ENCODE assay signal across 8 cellular contexts in genomic region chr3:146544929-146545528, GRCh38. TPM values are rescaled to one million over a fixed set of nuclear protein-coding genes. Genes with fewer than 3 reads are reported as not detected.
A peak's percentile ranks its signal among the peaks of the same experiment; 100 is the strongest.
DNase-seq lines count a peak whose midpoint lies in the region; ATAC-seq, FAIRE-seq and TF ChIP-seq lines count a peak whose summit lies in the region.

No MANE protein-coding gene starts in this region.

- H3K36me3 ChIP-seq in SJSA1 (peaks cover 10% of the 10 kb centered on the region; the same call in 1 of the 2 replicates), small intestine (ENCODE audit: control insufficient read depth in 2 of 2, insufficient read depth in 2 of 2, low read length in 2 of 2) (no peaks in the 10 kb centered on the region)

- TF ChIP-seq CTCF in fibroblast of villous mesenchyme (IDR thresholded peaks at IDR 0.05; ENCODE audit: insufficient read depth, low read depth, low read length), result no peak

- H3K9me3 ChIP-seq in SJSA1 (replicated peaks) (no peaks in the 10 kb centered on the region), small intestine (ENCODE audit: control insufficient read depth, low read depth) (no peaks in the 10 kb centered on the region)

- H3K4me3 ChIP-seq in SJSA1 (peak overlapping the region; percentile 62), fibroblast of villous mesenchyme (ENCODE audit: low read depth, low read length) (peak overlapping the region; percentile 89), small intestine (ENCODE audit: low read depth in 1 of 2, low read length in 2 of 2) (peak overlapping the region; percentile 66 to 86)

- H3K27ac ChIP-seq in SJSA1 (peak overlapping the region; percentile 86), small intestine (ENCODE audit: low read depth in 1 of 2, low read length in 1 of 2) (peak overlapping the region; percentile 87 to 99)

- DNase-seq in SJSA1 (ENCODE audit: low read depth in 1 of 2, low spot score in 2 of 2), result no peak
- DNase-seq in fibroblast of villous mesenchyme (ENCODE audit: low read depth), result no peak
- DNase-seq in small intestine, result no peak
- DNase-seq in DMS79 (lab: John Stamatoyannopoulos, UW), result no peak
- DNase-seq in hippocampal formation (lab: John Stamatoyannopoulos, UW), result no peak
- no peak for DNase-seq in A172 (ENCODE audit: low spot score)
- DNase-seq in ureter (ENCODE audit: low spot score), result no peak

- ATAC-seq in GM19351 (IDR thresholded peaks at IDR 0.05; ENCODE audit: unreplicated experiment), result peak; percentile 9

- WGBS in small intestine, 3 donors, result 49 to 51% (median 51%) methylated on average over 8 of the region's 8 CpGs

- no peaks in the 10 kb centered on the region for H3K27me3 ChIP-seq in SJSA1 (replicated peaks)
- H3K27me3 ChIP-seq in small intestine (ENCODE audit: control insufficient read depth in 2 of 2, insufficient read depth in 2 of 2, low read length in 2 of 2), result no peaks in the 10 kb centered on the region

- H3K4me1 ChIP-seq in SJSA1 (replicated peaks) (peaks cover 13% of the 10 kb centered on the region), small intestine (ENCODE audit: control insufficient read depth in 2 of 2, insufficient read depth in 1 of 2, low read depth in 1 of 2, low read length in 1 of 2) (peaks cover 3 to 8% of the 10 kb centered on the region in 2 donors)

- no peak for FAIRE-seq in small intestine (lab: Jason Lieb, UNC)

RNA-seq across cellular contexts. Expression of gene PLSCR1, which starts 0.6 kb away (rescaled TPM):
- 64.4 and 90.4 TPM in 2 replicates for total RNA-seq in SJSA1 (2014; rRNA removed; shearing (Covaris generic))
- total RNA-seq in fibroblast of villous mesenchyme, result 32.2 and 34.5 TPM in 2 replicates
- 10 to 100 TPM; 37.6 to 71.4 (median 40.5) TPM for polyA plus RNA-seq in small intestine
- total RNA-seq in A172 (2014; rRNA removed; shearing (Covaris generic)), result 66.0 and 69.2 TPM in 2 replicates
- total RNA-seq in ureter, result 136 TPM
